1 cellular context compared by ENCODE assay signal in the genomic region with DNA sequence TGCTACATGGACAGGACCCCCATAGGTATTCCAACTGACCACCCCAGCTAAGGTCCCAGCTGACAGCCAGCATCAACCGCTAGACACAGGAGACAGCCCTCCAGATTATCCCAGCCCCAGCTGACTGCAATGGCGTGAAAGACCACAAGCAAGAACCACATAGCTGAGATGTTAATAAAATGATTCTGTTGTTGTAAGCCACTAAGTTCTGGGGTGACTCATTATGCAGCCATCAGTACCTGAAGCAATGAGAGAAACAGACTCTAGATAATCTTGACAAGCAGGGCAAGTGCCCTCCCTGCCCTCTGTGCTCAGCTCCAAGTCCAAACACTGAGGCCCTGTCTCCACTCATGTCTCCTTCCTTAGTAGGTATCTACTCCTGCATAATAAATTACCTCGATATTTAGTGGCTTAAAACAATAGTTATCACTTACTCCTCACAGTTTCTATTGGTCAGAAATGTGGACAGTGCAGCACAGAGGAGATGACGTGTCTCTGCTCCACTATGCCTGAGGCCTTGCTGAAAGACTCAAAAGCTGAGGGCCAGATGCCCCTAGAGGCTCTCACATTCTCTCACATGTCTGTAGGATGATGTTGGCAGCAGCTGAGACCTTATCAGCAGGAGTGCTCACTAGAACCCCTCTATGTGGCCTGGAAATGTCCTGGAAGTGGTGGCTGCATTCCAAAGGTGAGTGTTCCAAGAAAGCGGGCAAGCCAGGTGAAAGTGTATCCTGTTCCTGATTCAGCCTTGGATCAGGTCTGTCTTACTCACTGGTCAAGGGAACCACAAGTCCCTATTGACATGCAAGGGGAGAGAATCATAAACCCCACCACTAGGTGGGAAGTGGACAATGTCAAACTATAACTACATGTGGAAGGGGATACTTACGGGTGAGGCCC.
TF ChIP-seq lines count a peak whose summit lies in the region.

No MANE protein-coding gene starts in this region.

TF ChIP-seq in GM12878, 131 proteins besides CTCF, POLR2A, EP300 and RAD21:
- TF ChIP-seq, protein P1, sequence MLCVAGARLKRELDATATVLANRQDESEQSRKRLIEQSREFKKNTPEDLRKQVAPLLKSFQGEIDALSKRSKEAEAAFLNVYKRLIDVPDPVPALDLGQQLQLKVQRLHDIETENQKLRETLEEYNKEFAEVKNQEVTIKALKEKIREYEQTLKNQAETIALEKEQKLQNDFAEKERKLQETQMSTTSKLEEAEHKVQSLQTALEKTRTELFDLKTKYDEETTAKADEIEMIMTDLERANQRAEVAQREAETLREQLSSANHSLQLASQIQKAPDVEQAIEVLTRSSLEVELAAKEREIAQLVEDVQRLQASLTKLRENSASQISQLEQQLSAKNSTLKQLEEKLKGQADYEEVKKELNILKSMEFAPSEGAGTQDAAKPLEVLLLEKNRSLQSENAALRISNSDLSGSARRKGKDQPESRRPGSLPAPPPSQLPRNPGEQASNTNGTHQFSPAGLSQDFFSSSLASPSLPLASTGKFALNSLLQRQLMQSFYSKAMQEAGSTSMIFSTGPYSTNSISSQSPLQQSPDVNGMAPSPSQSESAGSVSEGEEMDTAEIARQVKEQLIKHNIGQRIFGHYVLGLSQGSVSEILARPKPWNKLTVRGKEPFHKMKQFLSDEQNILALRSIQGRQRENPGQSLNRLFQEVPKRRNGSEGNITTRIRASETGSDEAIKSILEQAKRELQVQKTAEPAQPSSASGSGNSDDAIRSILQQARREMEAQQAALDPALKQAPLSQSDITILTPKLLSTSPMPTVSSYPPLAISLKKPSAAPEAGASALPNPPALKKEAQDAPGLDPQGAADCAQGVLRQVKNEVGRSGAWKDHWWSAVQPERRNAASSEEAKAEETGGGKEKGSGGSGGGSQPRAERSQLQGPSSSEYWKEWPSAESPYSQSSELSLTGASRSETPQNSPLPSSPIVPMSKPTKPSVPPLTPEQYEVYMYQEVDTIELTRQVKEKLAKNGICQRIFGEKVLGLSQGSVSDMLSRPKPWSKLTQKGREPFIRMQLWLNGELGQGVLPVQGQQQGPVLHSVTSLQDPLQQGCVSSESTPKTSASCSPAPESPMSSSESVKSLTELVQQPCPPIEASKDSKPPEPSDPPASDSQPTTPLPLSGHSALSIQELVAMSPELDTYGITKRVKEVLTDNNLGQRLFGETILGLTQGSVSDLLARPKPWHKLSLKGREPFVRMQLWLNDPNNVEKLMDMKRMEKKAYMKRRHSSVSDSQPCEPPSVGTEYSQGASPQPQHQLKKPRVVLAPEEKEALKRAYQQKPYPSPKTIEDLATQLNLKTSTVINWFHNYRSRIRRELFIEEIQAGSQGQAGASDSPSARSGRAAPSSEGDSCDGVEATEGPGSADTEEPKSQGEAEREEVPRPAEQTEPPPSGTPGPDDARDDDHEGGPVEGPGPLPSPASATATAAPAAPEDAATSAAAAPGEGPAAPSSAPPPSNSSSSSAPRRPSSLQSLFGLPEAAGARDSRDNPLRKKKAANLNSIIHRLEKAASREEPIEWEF (IDR thresholded peaks at IDR 0.05; ENCODE audit: insufficient replicate concordance, low read depth, low read length) = no peak
- TF ChIP-seq RUNX3 (IDR thresholded peaks at IDR 0.05; ENCODE audit: low read length) = 0 out of 2 replicates have a peak, but pooled peaks have one; percentile 10
